In the genomic region with DNA sequence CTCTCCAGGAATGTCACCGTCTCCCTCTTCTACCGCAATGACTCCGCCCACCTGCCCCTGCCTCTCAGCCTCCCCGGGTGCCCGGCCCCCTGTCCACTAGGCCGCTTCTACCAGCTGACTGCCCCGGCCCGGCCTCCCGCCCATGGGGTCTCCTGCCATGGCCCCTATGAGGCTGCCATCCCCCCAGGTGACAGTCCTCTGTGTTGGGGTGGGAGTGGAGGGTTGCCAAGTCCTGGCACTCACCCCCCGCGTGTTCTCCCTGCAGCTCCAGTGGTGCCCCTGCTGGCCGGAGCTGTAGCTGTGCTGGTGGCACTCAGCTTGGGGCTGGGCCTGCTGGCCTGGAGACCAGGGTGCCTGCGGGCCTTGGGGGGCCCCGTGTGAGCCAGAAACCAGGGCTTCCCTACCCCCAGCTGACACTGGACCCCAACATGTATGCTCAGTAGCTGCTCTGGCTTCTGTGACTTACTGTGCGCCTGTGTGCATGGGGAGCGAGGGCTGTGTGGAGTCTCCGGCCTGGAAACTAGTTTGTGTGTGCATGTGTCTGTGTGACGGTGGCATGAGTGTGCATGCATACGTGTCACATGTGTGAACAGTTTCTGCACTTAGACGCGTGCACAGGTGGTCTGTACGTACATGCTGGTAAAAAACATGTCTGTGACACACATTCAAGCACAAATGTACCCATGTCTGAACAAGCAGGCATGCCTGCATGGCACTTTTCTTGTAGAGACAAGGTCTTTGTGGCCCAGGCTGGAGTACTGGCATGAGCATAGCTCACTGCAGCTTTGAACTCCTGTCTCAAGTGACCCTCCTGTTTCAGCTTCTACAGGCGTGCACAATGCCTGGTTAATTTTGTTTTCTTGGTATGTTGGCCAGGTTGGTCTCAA, we compare ENCODE assay signal across 11 cellular contexts. TPM values are rescaled to one million over a fixed set of nuclear protein-coding genes. Genes with fewer than 3 reads are reported as not detected.
DNase-seq lines count a peak whose midpoint lies in the region; ATAC-seq, FAIRE-seq and TF ChIP-seq lines count a peak whose summit lies in the region.
"Had no signal": no experiment of that assay in that cellular context is flagged by ENCODE, and none has a peak within 500 bp of the region (broad histone marks: within the 10 kb centered on the region; RNA-seq: fewer than 3 reads in every experiment).

No MANE protein-coding gene starts in this region.

- no peaks in the 10 kb centered on the region for H3K27me3 ChIP-seq in K562 (ENCODE audit: control insufficient read depth in 2 of 2, insufficient read depth in 2 of 2, low read length in 2 of 2)
- no peaks in the 10 kb centered on the region for H3K27me3 ChIP-seq in MM.1S (replicated peaks; ENCODE audit: insufficient read depth, low read length)

- H3F3A ChIP-seq in MM.1S (ENCODE audit: insufficient read depth, low read length) = peaks cover 32% of the 10 kb centered on the region

- TF ChIP-seq CTCF in K562 (IDR thresholded peaks at IDR 0.05 in 2 of 3, conservative IDR thresholded peaks at IDR 0.05 in 1 of 3; ENCODE audit: insufficient read depth in 2 of 3, low read depth in 1 of 3, low read length in 3 of 3) (peak; percentile 8 to 41 (median 30); a peak in 3 of 6 replicates), MM.1S (IDR thresholded peaks at IDR 0.05; ENCODE audit: low read length) (no peak)

- CTCF ChIA-PET in K562 (lab: Yijun Ruan, JAX; ENCODE audit: low intra/inter-chr PET ratio) = interaction anchor here (0.8 to 1.8 kb wide), 2 partner anchors 89 to 127 kb away, joined by 3 to 4 read pairs; no protein-coding TSS in a partner anchor

- peaks cover 45% of the 10 kb centered on the region; the same call in 2 of the 3 replicates for H3K36me3 ChIP-seq in K562 (ENCODE audit: control insufficient read depth, insufficient read depth, low read length)
- 0 out of 2 replicates have a peak, but pooled peaks cover 4% of the 10 kb centered on the region for H3K36me3 ChIP-seq in MM.1S (replicated peaks; ENCODE audit: insufficient read depth, low read length)

- no peak for FAIRE-seq in K562 (lab: Jason Lieb, UNC)

- no peak for TF ChIP-seq EP300 in K562 (IDR thresholded peaks at IDR 0.05; ENCODE audit: low read length)

- H3K27ac ChIP-seq in K562 (ENCODE audit: extremely low read depth, low read depth, low read length) (no peak overlapping the region), MM.1S (ENCODE audit: low read length) (no peak overlapping the region)

- no peak; a peak in 1 of 4 replicates for TF ChIP-seq RAD21 in K562 (CRISPR knock-in tag; conservative IDR thresholded peaks at IDR 0.05 in 1 of 2, IDR thresholded peaks at IDR 0.05 in 1 of 2)

- intact Hi-C loops in K562 (cut with micrococcal nuclease) = loop anchor here (1.0 to 2.0 kb wide), 2 partner anchors 75 to 128 kb away; no protein-coding TSS in a partner anchor

- in situ Hi-C loops in K562 (cut with MboI) = loop anchor here (5.0 kb wide), 2 partner anchors 77 to 122 kb away; partner anchors contain the start of gene KLK2

- H3K9me1 ChIP-seq in K562 (ENCODE audit: control insufficient read depth, insufficient read depth, low read length) = peaks cover 15% of the 10 kb centered on the region

- H3K9ac ChIP-seq in K562 (ENCODE audit: insufficient read depth in 1 of 2, low read depth in 2 of 2, low read length in 2 of 2) (peak overlapping the region in 1 of 2 experiments; percentile 38; a peak in 2 of 4 replicates), MM.1S (ENCODE audit: low read length) (no peak overlapping the region)

- peak; percentile 41 to 70 for DNase-seq in stimulated activated CD4-positive, alpha-beta T cell treated with anti-CD3 and anti-CD28 coated beads, Interleukin-2, amount 100 ng/mL, for 24 hours
- no peak for DNase-seq in stimulated activated CD4-positive, alpha-beta T cell treated with anti-CD3 and anti-CD28 coated beads, Interleukin-1b, Interleukin-23, amount 100 ng/mL, for 48 hours
- DNase-seq in NCI-H2171 treated with DMSO at 0.1 percent for 48 hours (lab: John Stamatoyannopoulos, UW) (peak; percentile 68), K562 (ENCODE audit: extremely low read depth in 1 of 4, low spot score in 3 of 4) (peak; percentile 56 to 64 (median 60)), MM.1S (no peak)
- no peak for DNase-seq in NK-92 treated with Interleukin-12 subunit alpha and Interleukin-12 subunit beta, amount 100 ng/mL, for 24 hours (lab: John Stamatoyannopoulos, UW)

- no peaks in the 10 kb centered on the region for H3K9me2 ChIP-seq in MM.1S (replicated peaks; ENCODE audit: insufficient read depth, low read length)

- 26% methylated on average over 20 of the region's 23 CpGs for WGBS in K562 (ENCODE audit: insufficient coverage, low coverage, missing lambda C conversion rate)

- BruUV-seq in K562 (replicated peaks; lab: Mats Ljungman, UMichigan) = no TSS peak

- ATAC-seq in K562 = peak; percentile 34
- ATAC-seq in HG02884 (IDR thresholded peaks at IDR 0.05; ENCODE audit: unreplicated experiment) = no peak
- no peak for ATAC-seq in GM18498 (IDR thresholded peaks at IDR 0.05; ENCODE audit: unreplicated experiment)

- H3K9me3 ChIP-seq in K562 (replicated peaks; ENCODE audit: control insufficient read depth, insufficient read depth, low read depth, low read length) (no peaks in the 10 kb centered on the region), MM.1S (replicated peaks; ENCODE audit: insufficient read depth, low read length) (no peaks in the 10 kb centered on the region)

- H3K4me2 ChIP-seq in K562 (ENCODE audit: insufficient read depth, low read length) = peak overlapping the region; percentile 19; the same call in 1 of the 2 replicates
- H3K4me2 ChIP-seq in MM.1S (ENCODE audit: low read depth, low read length) = no peak overlapping the region

- peaks cover 6% of the 10 kb centered on the region for H3K79me2 ChIP-seq in K562 (ENCODE audit: control insufficient read depth, insufficient read depth, low read length)
- H3K79me2 ChIP-seq in MM.1S (ENCODE audit: low read length) = peaks cover 11% of the 10 kb centered on the region

- peak; percentile 82 for TF ChIP-seq POLR2A in K562 (conservative IDR thresholded peaks at IDR 0.05)

- H3K4me1 ChIP-seq in K562 (replicated peaks in 1 of 2; ENCODE audit: control insufficient read depth in 2 of 2, insufficient read depth in 2 of 2, low read length in 2 of 2) (peaks cover 7 to 69% of the 10 kb centered on the region in 2 experiments; a peak in 4 of 5 replicates), MM.1S (ENCODE audit: low read length) (peaks cover 11% of the 10 kb centered on the region; the same call in 1 of the 2 replicates)

- POLR2A ChIA-PET in K562 (lab: Yijun Ruan, JAX) = interaction anchor here (0.6 to 3.7 kb wide), 23 partner anchors 9 to 425 kb away, joined by 3 to 58 read pairs (median 3); partner anchors contain the start of gene KLK13

- H3K4me3 ChIP-seq in K562 (no peak overlapping the region), MM.1S (ENCODE audit: low read length) (no peak overlapping the region)

- H2AFZ ChIP-seq in K562 (ENCODE audit: low read depth, low read length) = no peak overlapping the region
- H2AFZ ChIP-seq in MM.1S (ENCODE audit: low read length) = no peak overlapping the region

- H4K20me1 ChIP-seq in K562 (replicated peaks; ENCODE audit: control insufficient read depth, insufficient read depth, low read length) = peaks cover 41% of the 10 kb centered on the region
- H4K20me1 ChIP-seq in MM.1S (ENCODE audit: insufficient read depth, low read length) = peaks cover 26% of the 10 kb centered on the region

RNA-seq across cellular contexts. Expression of gene ACP4, which starts 4.8 kb away (rescaled TPM):
- total RNA-seq in K562 (2011; cell fraction: chromatin; rRNA removed; ENCODE audit: low replicate concordance) = not detected in 2 replicates
- not detected in 2 replicates for total RNA-seq in K562 (2011; cell fraction: nucleolus; rRNA removed)
- total RNA-seq in K562 (2011; cell fraction: nucleoplasm; rRNA removed) = not detected in 2 replicates
- total RNA-seq in K562 (2014; rRNA removed) (not detected in 2 replicates), K562 (2014; rRNA removed; fragmentation: Illumina TruSeq; extraction: Trizol) (not detected in 2 replicates), K562 (2015; rRNA removed; fragmentation: Illumina TruSeq; extraction: Trizol) (not detected in 2 replicates), K562 (2021) (not detected in 2 replicates)
- polyA plus RNA-seq in K562 (2011; rRNA removed) (not detected in 2 replicates), K562 (2014; fragmentation: Illumina TruSeq; extraction: Trizol) (not detected in 2 replicates), K562 (2014; fragmentation: Nextera tagmentation; extraction: Ambion mirVana) (not detected), K562 (2014; rRNA removed) (not detected in 2 replicates)
- not detected in 2 replicates for polyA plus RNA-seq in K562 (2011; cell fraction: cytosol; rRNA removed)
- polyA plus RNA-seq in K562 (2011; cell fraction: nucleus; rRNA removed) = not detected in 2 replicates
- not detected in 2 replicates for polyA plus RNA-seq in K562 (2012)
- not detected in 2 replicates for polyA minus RNA-seq in K562 (2011; rRNA and poly(A)+ RNA removed)
- polyA minus RNA-seq in K562 (2011; cell fraction: cytosol; rRNA and poly(A)+ RNA removed) = not detected in 2 replicates
- polyA minus RNA-seq in K562 (2011; cell fraction: nucleus; rRNA and poly(A)+ RNA removed) = not detected in 2 replicates
- total RNA-seq: glomerular endothelial cell; skeletal muscle tissue; T-helper 2 cell treated with Interferon-gamma antibody and Interleukin-4, amounts not matched to agents 100 ng/mL and 5 ng/mL, for 36 hours had no signal

RNA-seq across cellular contexts. Expression of gene GPR32, which starts 24.8 kb away (rescaled TPM):
- not detected in 2 replicates for total RNA-seq in K562 (2011; cell fraction: chromatin; rRNA removed; ENCODE audit: low replicate concordance)
- not detected in 2 replicates for total RNA-seq in K562 (2011; cell fraction: nucleolus; rRNA removed)
- not detected in 2 replicates for total RNA-seq in K562 (2011; cell fraction: nucleoplasm; rRNA removed)
- total RNA-seq in K562 (2014; rRNA removed) (not detected in 2 replicates), K562 (2014; rRNA removed; fragmentation: Illumina TruSeq; extraction: Trizol) (not detected in 2 replicates), K562 (2015; rRNA removed; fragmentation: Illumina TruSeq; extraction: Trizol) (not detected in 2 replicates), K562 (2021) (0.18 TPM in 1 of 2 replicates, not detected in the other)
- polyA plus RNA-seq in K562 (2011; rRNA removed) (not detected in 2 replicates), K562 (2014; fragmentation: Illumina TruSeq; extraction: Trizol) (not detected in 2 replicates), K562 (2014; fragmentation: Nextera tagmentation; extraction: Ambion mirVana) (not detected), K562 (2014; rRNA removed) (not detected in 2 replicates)
- not detected in 2 replicates for polyA plus RNA-seq in K562 (2011; cell fraction: cytosol; rRNA removed)
- polyA plus RNA-seq in K562 (2011; cell fraction: nucleus; rRNA removed) = not detected in 2 replicates
- polyA plus RNA-seq in K562 (2012) = 0.07 and 0.12 TPM in 2 replicates
- not detected in 2 replicates for polyA minus RNA-seq in K562 (2011; rRNA and poly(A)+ RNA removed)
- not detected in 2 replicates for polyA minus RNA-seq in K562 (2011; cell fraction: cytosol; rRNA and poly(A)+ RNA removed)
- not detected in 2 replicates for polyA minus RNA-seq in K562 (2011; cell fraction: nucleus; rRNA and poly(A)+ RNA removed)
- total RNA-seq: glomerular endothelial cell; skeletal muscle tissue; T-helper 2 cell treated with Interferon-gamma antibody and Interleukin-4, amounts not matched to agents 100 ng/mL and 5 ng/mL, for 36 hours had no signal

RNA-seq across cellular contexts. Expression of gene KLK1, which starts 28.6 kb away (rescaled TPM):
- 12.6 and 15.0 TPM in 2 replicates for total RNA-seq in K562 (2011; cell fraction: chromatin; rRNA removed; ENCODE audit: low replicate concordance)
- 8.7 and 9.7 TPM in 2 replicates for total RNA-seq in K562 (2011; cell fraction: nucleolus; rRNA removed)
- 14.8 and 17.8 TPM in 2 replicates for total RNA-seq in K562 (2011; cell fraction: nucleoplasm; rRNA removed)
- 1.2 and 3.1 TPM in 2 replicates for total RNA-seq in K562 (2014; rRNA removed)
- 1.5 TPM in 2 replicates for total RNA-seq in K562 (2014; rRNA removed; fragmentation: Illumina TruSeq; extraction: Trizol)
- 0.87 and 1.3 TPM in 2 replicates for total RNA-seq in K562 (2015; rRNA removed; fragmentation: Illumina TruSeq; extraction: Trizol)
- 9.3 and 11.7 TPM in 2 replicates for total RNA-seq in K562 (2021)
- 9.6 and 13.5 TPM in 2 replicates for polyA plus RNA-seq in K562 (2011; rRNA removed)
- 16.9 and 24.1 TPM in 2 replicates for polyA plus RNA-seq in K562 (2011; cell fraction: cytosol; rRNA removed)
- 23.3 and 36.6 TPM in 2 replicates for polyA plus RNA-seq in K562 (2011; cell fraction: nucleus; rRNA removed)
- 13.7 and 31.9 TPM in 2 replicates for polyA plus RNA-seq in K562 (2012)
- 14.3 and 15.4 TPM in 2 replicates for polyA plus RNA-seq in K562 (2014; fragmentation: Illumina TruSeq; extraction: Trizol)
- polyA plus RNA-seq in K562 (2014; fragmentation: Nextera tagmentation; extraction: Ambion mirVana) = 10 to 100 TPM in 1 of 2 experiments, 1 to 10 TPM in 1; 9.1 to 10.3 TPM
- 5.3 and 9.8 TPM in 2 replicates for polyA plus RNA-seq in K562 (2014; rRNA removed)
- 8.6 and 11.7 TPM in 2 replicates for polyA minus RNA-seq in K562 (2011; rRNA and poly(A)+ RNA removed)
- 8.4 and 11.9 TPM in 2 replicates for polyA minus RNA-seq in K562 (2011; cell fraction: cytosol; rRNA and poly(A)+ RNA removed)
- polyA minus RNA-seq in K562 (2011; cell fraction: nucleus; rRNA and poly(A)+ RNA removed) = 7.9 and 10.4 TPM in 2 replicates
- total RNA-seq: glomerular endothelial cell, skeletal muscle tissue had no signal

RNA-seq across cellular contexts. Expression of gene KLK15, which starts 38.4 kb away (rescaled TPM):
- not detected in 2 replicates for total RNA-seq in K562 (2011; cell fraction: chromatin; rRNA removed; ENCODE audit: low replicate concordance)
- total RNA-seq in K562 (2011; cell fraction: nucleolus; rRNA removed) = not detected in 2 replicates
- not detected in 2 replicates for total RNA-seq in K562 (2011; cell fraction: nucleoplasm; rRNA removed)
- total RNA-seq in K562 (2014; rRNA removed) (not detected in 2 replicates), K562 (2014; rRNA removed; fragmentation: Illumina TruSeq; extraction: Trizol) (not detected in 2 replicates), K562 (2015; rRNA removed; fragmentation: Illumina TruSeq; extraction: Trizol) (not detected in 2 replicates), K562 (2021) (not detected in 2 replicates)
- polyA plus RNA-seq in K562 (2011; rRNA removed) (not detected in 2 replicates), K562 (2014; fragmentation: Illumina TruSeq; extraction: Trizol) (not detected in 2 replicates), K562 (2014; fragmentation: Nextera tagmentation; extraction: Ambion mirVana) (not detected), K562 (2014; rRNA removed) (not detected in 2 replicates)
- polyA plus RNA-seq in K562 (2011; cell fraction: cytosol; rRNA removed) = not detected in 2 replicates
- polyA plus RNA-seq in K562 (2011; cell fraction: nucleus; rRNA removed) = not detected in 2 replicates
- not detected in 2 replicates for polyA plus RNA-seq in K562 (2012)
- not detected in 2 replicates for polyA minus RNA-seq in K562 (2011; rRNA and poly(A)+ RNA removed)
- polyA minus RNA-seq in K562 (2011; cell fraction: cytosol; rRNA and poly(A)+ RNA removed) = not detected in 2 replicates
- polyA minus RNA-seq in K562 (2011; cell fraction: nucleus; rRNA and poly(A)+ RNA removed) = not detected in 2 replicates
- total RNA-seq: glomerular endothelial cell; skeletal muscle tissue; T-helper 2 cell treated with Interferon-gamma antibody and Interleukin-4, amounts not matched to agents 100 ng/mL and 5 ng/mL, for 36 hours had no signal

RNA-seq across cellular contexts. Expression of gene KLK3, which starts 59.7 kb away (rescaled TPM):
- total RNA-seq in K562 (2011; cell fraction: chromatin; rRNA removed; ENCODE audit: low replicate concordance) = not detected in 2 replicates
- not detected in 2 replicates for total RNA-seq in K562 (2011; cell fraction: nucleolus; rRNA removed)
- total RNA-seq in K562 (2011; cell fraction: nucleoplasm; rRNA removed) = not detected in 2 replicates
- total RNA-seq in K562 (2014; rRNA removed) = not detected in 2 replicates
- total RNA-seq in K562 (2014; rRNA removed; fragmentation: Illumina TruSeq; extraction: Trizol) = not detected in 2 replicates
- total RNA-seq in K562 (2015; rRNA removed; fragmentation: Illumina TruSeq; extraction: Trizol) = not detected in 2 replicates
- total RNA-seq in K562 (2021) = not detected in 2 replicates
- not detected in 2 replicates for polyA plus RNA-seq in K562 (2011; rRNA removed)
- not detected in 2 replicates for polyA plus RNA-seq in K562 (2011; cell fraction: cytosol; rRNA removed)
- not detected in 2 replicates for polyA plus RNA-seq in K562 (2011; cell fraction: nucleus; rRNA removed)
- polyA plus RNA-seq in K562 (2012) = not detected in 2 replicates
- not detected in 2 replicates for polyA plus RNA-seq in K562 (2014; fragmentation: Illumina TruSeq; extraction: Trizol)
- polyA plus RNA-seq in K562 (2014; fragmentation: Nextera tagmentation; extraction: Ambion mirVana) = not detected
- polyA plus RNA-seq in K562 (2014; rRNA removed) = not detected in 2 replicates
- polyA minus RNA-seq in K562 (2011; rRNA and poly(A)+ RNA removed) = not detected in 2 replicates
- not detected in 2 replicates for polyA minus RNA-seq in K562 (2011; cell fraction: cytosol; rRNA and poly(A)+ RNA removed)
- not detected in 2 replicates for polyA minus RNA-seq in K562 (2011; cell fraction: nucleus; rRNA and poly(A)+ RNA removed)
- total RNA-seq: glomerular endothelial cell; skeletal muscle tissue; T-helper 2 cell treated with Interferon-gamma antibody and Interleukin-4, amounts not matched to agents 100 ng/mL and 5 ng/mL, for 36 hours had no signal

Comparison
In these comparisons a context has a peak if more than half of its experiments do, and no peak if none do; other contexts are left out.
1. DNase-seq: peak in stimulated activated CD4-positive, alpha-beta T cell treated with anti-CD3 and anti-CD28 coated beads, Interleukin-2, amount 100 ng/mL, for 24 hours (2 of 2), NCI-H2171 treated with DMSO at 0.1 percent for 48 hours (single experiment) and K562 (4 of 4); none in stimulated activated CD4-positive, alpha-beta T cell treated with anti-CD3 and anti-CD28 coated beads, Interleukin-1b, Interleukin-23, amount 100 ng/mL, for 48 hours (single experiment), MM.1S (single experiment) and NK-92 treated with Interleukin-12 subunit alpha and Interleukin-12 subunit beta, amount 100 ng/mL, for 24 hours (single experiment).